ENCODE assay signal across 25 cellular contexts in the genomic region with DNA sequence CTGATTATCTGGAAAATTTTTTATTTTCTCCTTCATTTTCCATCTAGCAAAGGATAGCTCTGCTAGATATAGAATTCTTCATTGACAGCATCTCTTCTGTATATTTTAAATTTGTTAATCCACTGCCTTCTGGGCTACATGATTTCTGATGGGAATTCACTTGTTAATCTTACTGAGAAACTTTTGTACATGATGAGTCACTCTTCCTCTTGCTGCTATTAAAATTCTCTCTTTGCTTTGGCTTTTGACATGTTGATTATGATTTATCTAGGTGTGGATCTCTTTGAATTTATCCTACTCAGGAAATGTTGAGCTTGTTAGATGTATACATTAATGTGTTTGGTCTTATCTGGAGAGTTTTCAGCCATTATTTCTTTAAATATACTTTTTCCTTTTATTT. TPM values are rescaled to one million over a fixed set of nuclear protein-coding genes. Genes with fewer than 3 reads are reported as not detected.
DNase-seq lines count a peak whose midpoint lies in the region; ATAC-seq and TF ChIP-seq lines count a peak whose summit lies in the region.
"Had no signal": no experiment of that assay in that cellular context is flagged by ENCODE, and none has a peak within 500 bp of the region (broad histone marks: within the 10 kb centered on the region; RNA-seq: fewer than 3 reads in every experiment).

No MANE protein-coding gene starts in this region.

- no peaks in the 10 kb centered on the region for H3K9me3 Mint-ChIP-seq in activated naive CD4-positive, alpha-beta T cell treated with anti-CD3 and anti-CD28 coated beads, Interleukin-2, amount 10 ng/mL, durations not matched to agents 7 days and 5 days
- H3K9me3 Mint-ChIP-seq: CD8-positive, alpha-beta T cell; HFFc6 had no signal

- no peaks in the 10 kb centered on the region for H3K9me2 ChIP-seq in SK-N-SH

- in situ Hi-C loops in G401 (cut with HindIII; ENCODE audit: low sequenced_read_pairs) = no loop called here

- no peak overlapping the region for H3K9ac ChIP-seq in SK-N-SH
- H3K9ac ChIP-seq: KMS-11 had no signal

- DNase-seq in HT-29 (ENCODE audit: low spot score) (peak; percentile 54), SK-N-SH (no peak), fibroblast of villous mesenchyme (ENCODE audit: low read depth) (peak; percentile 16), G401 (ENCODE audit: low spot score) (no peak), prostate gland (ENCODE audit: low spot score) (no peak)
- DNase-seq in activated naive CD4-positive, alpha-beta T cell treated with anti-CD3 and anti-CD28 coated beads, Interleukin-2, amount 10 ng/mL, durations not matched to agents 7 days and 5 days = no peak
- DNase-seq: AML-193; C1 segment of cervical spinal cord; CD8-positive, alpha-beta T cell; DMS153; H7; HFFc6; NCI-H1105; NCI-H146; NCI-H2029; NCI-H2227 treated with DMSO at 0.1 percent for 48 hours; NCI-H510A; NCI-H774; Right ventricle myocardium superior; SW 1271 had no signal

- H3K36me3 ChIP-seq in SK-N-SH (replicated peaks in 1 of 2; ENCODE audit: control insufficient read depth in 1 of 2, insufficient read depth in 2 of 2, low read length in 1 of 2) (no peaks in the 10 kb centered on the region), prostate gland (no peaks in the 10 kb centered on the region)

- H3K4me1 ChIP-seq in SK-N-SH (ENCODE audit: control insufficient read depth in 1 of 2, insufficient read depth in 2 of 2, low read depth in 1 of 2, low read length in 1 of 2) = peaks cover 0 to 17% of the 10 kb centered on the region in 2 experiments; a peak in 1 of 4 replicates
- no peaks in the 10 kb centered on the region for H3K4me1 ChIP-seq in prostate gland (replicated peaks)

- no peak overlapping the region for H3K4me3 Mint-ChIP-seq in activated naive CD4-positive, alpha-beta T cell treated with anti-CD3 and anti-CD28 coated beads, Interleukin-2, amount 10 ng/mL, durations not matched to agents 7 days and 5 days
- H3K4me3 Mint-ChIP-seq: CD8-positive, alpha-beta T cell; HFFc6 had no signal

- no peak overlapping the region for H3K4me2 ChIP-seq in SK-N-SH
- H3K4me2 ChIP-seq: KMS-11 had no signal

- H3K27me3 Mint-ChIP-seq in activated naive CD4-positive, alpha-beta T cell treated with anti-CD3 and anti-CD28 coated beads, Interleukin-2, amount 10 ng/mL, durations not matched to agents 7 days and 5 days = no peaks in the 10 kb centered on the region

- peaks cover 13% of the 10 kb centered on the region for H3F3A ChIP-seq in SK-N-SH (replicated peaks; ENCODE audit: insufficient read depth)

- intact Hi-C loops in prostate gland (cut with DNase I) = no loop called here

- POLR2A ChIA-PET in SK-N-SH (lab: Yijun Ruan, JAX) = no interaction called here

- CTCF ChIA-PET in SK-N-SH (lab: Yijun Ruan, JAX) = interaction anchor here (1.4 kb wide), 1 partner anchor 17 kb away, joined by 3 read pairs; no protein-coding TSS in a partner anchor
- CTCF ChIA-PET in activated naive CD4-positive, alpha-beta T cell treated with anti-CD3 and anti-CD28 coated beads, Interleukin-2, amount 10 ng/mL, durations not matched to agents 7 days and 5 days (lab: Charles Lee) = no interaction called here

- H3K27me3 ChIP-seq in SK-N-SH (ENCODE audit: insufficient read depth) (no peaks in the 10 kb centered on the region), prostate gland (replicated peaks; ENCODE audit: insufficient read depth) (no peaks in the 10 kb centered on the region)

- H3K27ac ChIP-seq in SK-N-SH (ENCODE audit: low read depth in 2 of 2, low read length in 1 of 2) (peak overlapping the region in 1 of 2 experiments; percentile 61; a peak in 2 of 4 replicates), prostate gland (no peak overlapping the region)
- H3K27ac ChIP-seq: KMS-11 had no signal

- no peak for TF ChIP-seq CTCF in SK-N-SH (IDR thresholded peaks at IDR 0.05)
- TF ChIP-seq CTCF in fibroblast of villous mesenchyme (IDR thresholded peaks at IDR 0.05; ENCODE audit: insufficient read depth, low read depth, low read length) = no peak
- TF ChIP-seq CTCF in prostate gland (IDR thresholded peaks at IDR 0.05) = no peak

- H3K9me3 ChIP-seq in SK-N-SH (no peaks in the 10 kb centered on the region), prostate gland (no peaks in the 10 kb centered on the region)

- TF ChIP-seq EP300 in SK-N-SH (IDR thresholded peaks at IDR 0.05; ENCODE audit: borderline replicate concordance in 1 of 2, low read depth in 1 of 2, low read length in 1 of 2) = no peak

- H3K4me3 ChIP-seq in SK-N-SH (ENCODE audit: low read depth in 2 of 2, low read length in 1 of 2) (no peak overlapping the region), fibroblast of villous mesenchyme (ENCODE audit: low read depth, low read length) (no peak overlapping the region), prostate gland (no peak overlapping the region)

- no peaks in the 10 kb centered on the region for H3K4me1 Mint-ChIP-seq in activated naive CD4-positive, alpha-beta T cell treated with anti-CD3 and anti-CD28 coated beads, Interleukin-2, amount 10 ng/mL, durations not matched to agents 7 days and 5 days

- peaks cover 11% of the 10 kb centered on the region; the same call in 1 of the 2 replicates for H3K79me2 ChIP-seq in SK-N-SH (ENCODE audit: insufficient read depth)

- H2AFZ ChIP-seq in SK-N-SH (ENCODE audit: low read depth) = no peak overlapping the region

- TF ChIP-seq RAD21 in SK-N-SH (IDR thresholded peaks at IDR 0.05; ENCODE audit: low read length) = no peak

- no peaks in the 10 kb centered on the region for H3K36me3 Mint-ChIP-seq in activated naive CD4-positive, alpha-beta T cell treated with anti-CD3 and anti-CD28 coated beads, Interleukin-2, amount 10 ng/mL, durations not matched to agents 7 days and 5 days
- H3K36me3 Mint-ChIP-seq: CD8-positive, alpha-beta T cell had no signal

- ATAC-seq in GM18873 (IDR thresholded peaks at IDR 0.05; ENCODE audit: low FRiP score, unreplicated experiment) = no peak
- ATAC-seq: CD8-positive, alpha-beta T cell had no signal

- H4K20me1 ChIP-seq in SK-N-SH (ENCODE audit: insufficient read depth) = no peaks in the 10 kb centered on the region

- no peak for TF ChIP-seq POLR2A in prostate gland (IDR thresholded peaks at IDR 0.05)

- no peak overlapping the region for H3K27ac Mint-ChIP-seq in activated naive CD4-positive, alpha-beta T cell treated with anti-CD3 and anti-CD28 coated beads, Interleukin-2, amount 10 ng/mL, durations not matched to agents 7 days and 5 days
- H3K27ac Mint-ChIP-seq: CD8-positive, alpha-beta T cell; HFFc6 had no signal

TF ChIP-seq in SK-N-SH, 30 proteins besides CTCF, POLR2A, EP300 and RAD21:
- no peak for TF ChIP-seq TAF1 (IDR thresholded peaks at IDR 0.05; ENCODE audit: borderline replicate concordance, low read depth, low read length)
- 0 out of 2 replicates have a peak, but pooled peaks have one; percentile 22 for TF ChIP-seq TCF12 (IDR thresholded peaks at IDR 0.05)
- TF ChIP-seq, protein P1, sequence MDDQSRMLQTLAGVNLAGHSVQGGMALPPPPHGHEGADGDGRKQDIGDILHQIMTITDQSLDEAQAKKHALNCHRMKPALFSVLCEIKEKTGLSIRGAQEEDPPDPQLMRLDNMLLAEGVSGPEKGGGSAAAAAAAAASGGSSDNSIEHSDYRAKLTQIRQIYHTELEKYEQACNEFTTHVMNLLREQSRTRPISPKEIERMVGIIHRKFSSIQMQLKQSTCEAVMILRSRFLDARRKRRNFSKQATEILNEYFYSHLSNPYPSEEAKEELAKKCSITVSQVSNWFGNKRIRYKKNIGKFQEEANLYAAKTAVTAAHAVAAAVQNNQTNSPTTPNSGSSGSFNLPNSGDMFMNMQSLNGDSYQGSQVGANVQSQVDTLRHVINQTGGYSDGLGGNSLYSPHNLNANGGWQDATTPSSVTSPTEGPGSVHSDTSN (IDR thresholded peaks at IDR 0.05) = peak; percentile 60; the same call in 1 of the 2 replicates
- TF ChIP-seq USF1 (IDR thresholded peaks at IDR 0.05; ENCODE audit: borderline replicate concordance, low read depth) = no peak
- TF ChIP-seq FOSL2 (IDR thresholded peaks at IDR 0.05; ENCODE audit: borderline replicate concordance, low read depth) = peak; percentile 42; the same call in 1 of the 2 replicates
- TF ChIP-seq JUND (IDR thresholded peaks at IDR 0.05) = peak; percentile 33

RNA-seq across cellular contexts. Expression of gene OR13H1, which starts 27.5 kb away (rescaled TPM):
- total RNA-seq in HT-29 (2014; rRNA removed; shearing (Covaris generic)) = not detected in 2 replicates
- not detected in 2 replicates for polyA plus RNA-seq in SK-N-SH (2012; rRNA removed)
- not detected in 2 replicates for polyA plus RNA-seq in SK-N-SH (2012; cell fraction: cytosol; rRNA removed)
- polyA plus RNA-seq in SK-N-SH (2012; cell fraction: nucleus; rRNA removed) = not detected in 2 replicates
- not detected in 2 replicates for total RNA-seq in fibroblast of villous mesenchyme
- not detected in 2 replicates for total RNA-seq in G401 (2014; rRNA removed; shearing (Covaris generic))
- total RNA-seq in prostate gland = not detected
- total RNA-seq: CD8-positive, alpha-beta T cell; H7; HFFc6; OCI-LY7; Right ventricle myocardium superior; SK-MEL-5 had no signal
- polyA plus RNA-seq: AG04450 had no signal

Comparison
In these comparisons a context has a peak if more than half of its experiments do, and no peak if none do; other contexts are left out.
1. DNase-seq: peak in HT-29 (single experiment) and fibroblast of villous mesenchyme (single experiment); none in SK-N-SH (single experiment), G401 (single experiment), prostate gland (single experiment) and activated naive CD4-positive, alpha-beta T cell treated with anti-CD3 and anti-CD28 coated beads, Interleukin-2, amount 10 ng/mL, durations not matched to agents 7 days and 5 days (single experiment).